18 cellular contexts compared by ENCODE assay signal in the genomic region with DNA sequence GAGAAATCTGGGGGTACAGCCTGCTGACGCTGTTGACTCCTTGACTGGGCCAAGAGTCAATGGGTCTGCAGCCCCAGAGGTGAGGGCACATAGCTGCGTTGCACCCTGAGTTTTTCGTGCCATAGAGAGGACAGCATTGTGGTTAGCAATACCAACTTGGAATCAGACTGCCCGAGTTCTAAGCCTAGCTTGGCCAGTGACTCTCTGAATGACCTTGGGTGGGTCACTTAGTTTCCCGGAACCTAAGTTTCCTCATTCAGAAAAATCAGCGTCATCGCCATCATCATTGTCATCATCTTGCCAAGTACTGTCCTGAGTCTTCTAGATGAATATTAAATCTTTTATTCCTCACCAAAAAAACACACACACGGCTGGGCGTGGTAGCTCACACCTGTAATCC.
"Had no signal": no experiment of that assay in that cellular context is flagged by ENCODE, and none has a peak within 500 bp of the region (broad histone marks: within the 10 kb centered on the region; RNA-seq: fewer than 3 reads in every experiment).

No MANE protein-coding gene starts in this region.

- H3K9me3 ChIP-seq: esophagus squamous epithelium, gastrocnemius medialis, heart right ventricle, left lung, lower lobe of right lung had no signal

- H3K27me3 ChIP-seq: dorsolateral prefrontal cortex, esophagus squamous epithelium, gastrocnemius medialis, heart right ventricle, left lung had no signal

- DNase-seq: dermis blood vessel endothelial cell; dorsolateral prefrontal cortex; effector CD4-positive, alpha-beta T cell; effector memory CD4-positive, alpha-beta T cell; esophagus squamous epithelium; foreskin fibroblast; foreskin melanocyte; gastrocnemius medialis; glutamatergic neuron; heart right ventricle; hippocampal formation; left cardiac atrium; left lung; left ventricle myocardium superior; lower lobe of right lung; mesendoderm; midbrain had no signal

- H3K4me1 ChIP-seq: gastrocnemius medialis had no signal

- H3K27ac ChIP-seq: coronary artery, gastrocnemius medialis, heart right ventricle, left lung, lower lobe of right lung had no signal

- ATAC-seq: gastrocnemius medialis, heart right ventricle, left cardiac atrium, left lung, left ventricle myocardium superior had no signal

- H3K4me3 ChIP-seq: coronary artery, dorsolateral prefrontal cortex, esophagus squamous epithelium, gastrocnemius medialis, heart right ventricle, left lung, lower lobe of right lung had no signal

- H3K36me3 ChIP-seq: gastrocnemius medialis, heart right ventricle, left lung, lower lobe of right lung had no signal
